Comparison of ENCODE assay signal across 16 cellular contexts in genomic region chr2:119803101-119803500, GRCh38.
"Had no signal": no experiment of that assay in that cellular context is flagged by ENCODE, and none has a peak within 500 bp of the region (broad histone marks: within the 10 kb centered on the region; RNA-seq: fewer than 3 reads in every experiment).

No MANE protein-coding gene starts in this region.

- H3K36me3 ChIP-seq: heart right ventricle, spleen had no signal

- DNase-seq: cortex of kidney; effector memory CD4-positive, alpha-beta T cell; foreskin melanocyte; heart right ventricle; hypothalamus; kidney glomerular epithelial cell; mesendoderm; naive B cell; posterior cingulate gyrus; spleen; stimulated activated CD4-positive, alpha-beta T cell treated with anti-CD3 and anti-CD28 coated beads, Interleukin-15, amount 100 ng/mL, for 24 hours; stimulated activated CD4-positive, alpha-beta T cell treated with anti-CD3 and anti-CD28 coated beads, Interleukin-1b, Interleukin-23, amount 100 ng/mL, for 48 hours; stimulated activated CD4-positive, alpha-beta T cell treated with anti-CD3 and anti-CD28 coated beads, Interleukin-4, amount 100 ng/mL, for 24 hours; stimulated activated naive B cell treated with anti-CD40 and anti-IgM and Interleukin-4, amounts not matched to agents 10 μg/mL and 1 μg/mL and 100 μg/mL, for 72 hours; trophoblast cell had no signal

- H3K27me3 Mint-ChIP-seq: naive B cell; stimulated activated naive B cell treated with anti-CD40 and anti-IgM and Interleukin-4, amounts not matched to agents 10 μg/mL and 1 μg/mL and 100 μg/mL, for 72 hours had no signal

- H3K4me3 ChIP-seq: heart right ventricle, spleen had no signal

- H3K4me3 Mint-ChIP-seq: naive B cell; stimulated activated naive B cell treated with anti-CD40 and anti-IgM and Interleukin-4, amounts not matched to agents 10 μg/mL and 1 μg/mL and 100 μg/mL, for 72 hours had no signal

- H3K27ac ChIP-seq: heart right ventricle, spleen had no signal

- ATAC-seq: heart right ventricle; sciatic nerve; stimulated activated naive B cell treated with anti-CD40 and anti-IgM and Interleukin-4, amounts not matched to agents 10 μg/mL and 1 μg/mL and 100 μg/mL, for 72 hours had no signal

- H3K27me3 ChIP-seq: heart right ventricle, spleen had no signal

- H3K27ac Mint-ChIP-seq: stimulated activated naive B cell treated with anti-CD40 and anti-IgM and Interleukin-4, amounts not matched to agents 10 μg/mL and 1 μg/mL and 100 μg/mL, for 72 hours had no signal
